ENCODE assay signal across 1 cellular context in genomic region chr6:109455502-109456282, GRCh38.
TF ChIP-seq lines count a peak whose summit lies in the region.

Gene MICAL1, minus strand, starts transcription at chr6:109455772. Its CDS starts 1,576 bp downstream, at chr6:109454196.

TF ChIP-seq in H1, 55 proteins besides CTCF, POLR2A, EP300 and RAD21 (continued from another document):
- peak; percentile 45; the same call in 1 of the 2 replicates for TF ChIP-seq MAX (IDR thresholded peaks at IDR 0.05)
- 0 out of 2 replicates have a peak, but pooled peaks have one; percentile 21 for TF ChIP-seq POLR2AphosphoS5 (IDR thresholded peaks at IDR 0.05; ENCODE audit: low read depth, low read length)
- TF ChIP-seq CBX8 (IDR thresholded peaks at IDR 0.05; ENCODE audit: borderline replicate concordance, low read depth, low read length), result no peak
